27 cellular contexts compared by ENCODE assay signal in the genomic region with DNA sequence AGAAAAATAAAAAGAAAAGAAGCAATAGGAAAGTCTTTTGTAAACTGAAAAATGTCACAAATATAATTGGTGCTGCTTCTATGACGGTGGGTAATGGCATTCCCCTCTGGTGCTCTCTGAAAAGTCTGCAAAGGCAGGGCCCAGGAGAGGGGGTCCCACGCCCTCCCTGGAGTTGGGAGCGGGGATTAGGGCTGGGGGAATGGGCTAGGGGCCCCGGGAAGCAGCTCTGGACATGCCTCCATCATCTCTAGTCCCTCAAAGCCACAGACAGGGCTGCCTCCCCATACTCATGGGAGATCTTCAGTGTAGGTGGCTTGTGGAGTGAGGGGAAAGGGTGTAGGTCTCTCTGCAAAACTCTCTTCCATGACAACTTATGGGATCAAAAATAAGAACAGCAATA. TPM values are rescaled to one million over a fixed set of nuclear protein-coding genes. Genes with fewer than 3 reads are reported as not detected.
"Had no signal": no experiment of that assay in that cellular context is flagged by ENCODE, and none has a peak within 500 bp of the region (broad histone marks: within the 10 kb centered on the region; RNA-seq: fewer than 3 reads in every experiment).

No MANE protein-coding gene starts in this region.

- H3K4me3 ChIP-seq: cardiac muscle cell, K562, SJCRH30 had no signal

- H3K9me3 ChIP-seq: SJCRH30, SK-N-SH had no signal

- H3K27me3 ChIP-seq: brain microvascular endothelial cell, SJCRH30 had no signal

- H3K9me2 ChIP-seq: SK-N-SH had no signal

- H3K4me2 ChIP-seq: SK-N-SH had no signal

- ATAC-seq: activated T-helper 17 cell treated with anti-CD3 and anti-CD28 coated beads, Interleukin-2, amount 50 U/mL, for 72 hours; K562; Right ventricle myocardium inferior had no signal

- H3K27ac ChIP-seq: brain microvascular endothelial cell, cardiac muscle cell, SJCRH30, WERI-Rb-1 had no signal

- DNase-seq: activated CD4-positive, alpha-beta T cell treated with anti-CD3 and anti-CD28 coated beads for 4 hours; activated gamma-delta T cell; activated naive CD4-positive, alpha-beta T cell treated with anti-CD3 and anti-CD28 coated beads, Interleukin-2, amount 10 ng/mL, durations not matched to agents 7 days and 5 days; activated naive CD8-positive, alpha-beta T cell treated with anti-CD3 and anti-CD28 coated beads for 36 hours; activated T-cell treated with anti-CD3 and anti-CD28 coated beads for 4 hours; activated T-cell treated with anti-CD3 and anti-CD28 coated beads, Interleukin-2, amount 50 U/mL, for 48 hours; brain microvascular endothelial cell; Karpas-422; MM.1S; NCI-H1105; NCI-H1436; NCI-H1694 treated with DMSO at 0.1 percent for 48 hours; NCI-H2029 treated with DMSO at 0.1 percent for 48 hours; NCI-H345; NCI-H510A; NCI-H526 treated with DMSO at 0.1 percent for 48 hours; NCI-H82; NK-92 treated with Interleukin-12 subunit alpha and Interleukin-12 subunit beta, amount 100 ng/mL, for 24 hours; SJCRH30; SK-N-SH; T-helper 1 cell; WERI-Rb-1 had no signal

- H3K36me3 ChIP-seq: brain microvascular endothelial cell, cardiac muscle cell, SJCRH30, WERI-Rb-1 had no signal

- H3K4me1 ChIP-seq: SJCRH30 had no signal

RNA-seq across cellular contexts. Expression of a gene that starts 7.8 kb away (rescaled TPM):
- total RNA-seq: activated naive CD8-positive, alpha-beta T cell treated with anti-CD3 and anti-CD28 coated beads for 36 hours; activated T-helper 17 cell treated with anti-CD3 and anti-CD28 coated beads, Interleukin-2, amount 50 U/mL, for 72 hours; cardiac muscle cell; K562; Right ventricle myocardium inferior; SJCRH30; T-helper 2 cell treated with Interferon-gamma antibody and Interleukin-4, amounts not matched to agents 100 ng/mL and 5 ng/mL, for 36 hours had no signal
